In the genomic region with DNA sequence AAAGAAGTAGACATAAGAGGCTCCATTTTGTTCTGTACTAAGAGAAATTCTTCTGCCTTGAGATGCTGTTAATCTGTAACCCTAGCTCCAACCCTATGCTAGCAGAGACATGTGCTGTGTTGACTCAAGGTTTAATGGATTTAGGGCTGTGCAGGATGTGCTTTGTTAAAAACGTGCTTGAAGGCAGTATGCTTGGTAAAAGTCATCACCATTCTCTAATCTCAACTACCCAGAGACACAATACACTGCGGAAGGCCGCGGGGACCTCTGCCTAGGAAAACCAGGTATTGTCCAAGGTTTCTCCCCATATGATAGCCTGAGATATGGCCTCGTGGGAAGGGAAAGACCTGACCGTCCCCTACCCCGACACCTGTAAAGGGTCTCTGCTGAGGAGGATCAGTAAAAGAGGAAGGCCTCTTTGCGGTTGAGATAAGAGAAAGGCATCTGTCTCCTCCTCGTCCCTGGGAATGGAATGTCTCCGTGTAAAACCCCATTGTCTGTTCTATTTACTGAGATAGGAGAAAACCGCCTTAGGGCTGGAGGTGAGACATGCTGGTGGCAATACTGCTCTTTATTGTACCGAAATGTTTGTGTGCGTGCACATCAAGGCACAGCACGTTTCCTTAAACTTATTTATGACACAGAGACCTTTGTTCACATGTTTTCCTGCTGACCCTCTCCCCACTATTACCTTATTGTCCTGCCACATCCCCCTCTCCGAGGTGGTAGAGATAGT, we compare ENCODE assay signal across 8 cellular contexts. TPM values are rescaled to one million over a fixed set of nuclear protein-coding genes. Genes with fewer than 3 reads are reported as not detected.
A peak's percentile ranks its signal among the peaks of the same experiment; 100 is the strongest.
DNase-seq lines count a peak whose midpoint lies in the region; ATAC-seq and TF ChIP-seq lines count a peak whose summit lies in the region.
"Not testable (repeated sequence)": the region's sequence is repeated elsewhere in the genome, so short reads cannot be mapped to it uniquely, and the experiment has no call there.

No MANE protein-coding gene starts in this region.

- H3K27ac ChIP-seq in CD8-positive, alpha-beta memory T cell (ENCODE audit: low read depth, low read length), result not testable (repeated sequence)
- peak overlapping the region; percentile 55 for H3K27ac ChIP-seq in HUES48 (ENCODE audit: low read depth, low read length)
- peak overlapping the region; percentile 97 for H3K27ac ChIP-seq in smooth muscle cell (ENCODE audit: low read depth)

- 79% methylated on average over 15 of the region's 15 CpGs for WGBS in smooth muscle cell (ENCODE audit: low lambda C conversion rate)

- TF ChIP-seq CTCF in endothelial cell (IDR thresholded peaks at IDR 0.05; ENCODE audit: unreplicated experiment); smooth muscle cell (IDR thresholded peaks at IDR 0.05; ENCODE audit: borderline replicate concordance, insufficient read depth, poor library complexity, severe bottlenecking): not testable (repeated sequence)

- peaks cover 27% of the 10 kb centered on the region for H3K79me2 ChIP-seq in smooth muscle cell (ENCODE audit: low read depth)

- H3K9me3 Mint-ChIP-seq in CD8-positive, alpha-beta memory T cell, result peaks cover 34 to 76% (median 63%) of the 10 kb centered on the region in 5 donors
- H3K9me3 Mint-ChIP-seq in T-helper 2 cell treated with Interferon-gamma antibody and Interleukin-4, amounts not matched to agents 5 μg/mL and 100 μg/mL, for 36 hours, result peaks cover 73% of the 10 kb centered on the region
- H3K9me3 Mint-ChIP-seq in activated T-helper 17 cell treated with anti-CD3 and anti-CD28 coated beads, Interleukin-2, amount 50 U/mL, for 72 hours, result peaks cover 22% of the 10 kb centered on the region
- not testable (repeated sequence) for H3K9me3 Mint-ChIP-seq in endothelial cell (ENCODE audit: unreplicated experiment)
- H3K9me3 Mint-ChIP-seq in naive thymus-derived CD8-positive, alpha-beta T cell, result peaks cover 12 to 77% (median 50%) of the 10 kb centered on the region in 9 donors

- not testable (repeated sequence) for H3K27me3 Mint-ChIP-seq in CD8-positive, alpha-beta memory T cell; T-helper 2 cell treated with Interferon-gamma antibody and Interleukin-4, amounts not matched to agents 5 μg/mL and 100 μg/mL, for 36 hours (ENCODE audit: low read depth); activated T-helper 17 cell treated with anti-CD3 and anti-CD28 coated beads, Interleukin-2, amount 50 U/mL, for 72 hours; endothelial cell (ENCODE audit: unreplicated experiment); naive thymus-derived CD8-positive, alpha-beta T cell

- H3K9me3 ChIP-seq in CD8-positive, alpha-beta memory T cell (ENCODE audit: low read length), result peaks cover 40% of the 10 kb centered on the region
- H3K9me3 ChIP-seq in HUES48 (ENCODE audit: control insufficient read depth, insufficient read depth, low read length), result peaks cover 18% of the 10 kb centered on the region
- peaks cover 14% of the 10 kb centered on the region for H3K9me3 ChIP-seq in smooth muscle cell (replicated peaks; ENCODE audit: low read depth)

- peaks cover 11% of the 10 kb centered on the region for H3K4me1 ChIP-seq in CD8-positive, alpha-beta memory T cell (ENCODE audit: insufficient read depth, low read length)
- H3K4me1 ChIP-seq in HUES48 (ENCODE audit: control insufficient read depth, insufficient read depth, low read length), result not testable (repeated sequence)
- peaks cover 18% of the 10 kb centered on the region for H3K4me1 ChIP-seq in smooth muscle cell (ENCODE audit: low read depth)

- peaks cover 23 to 41% (median 34%) of the 10 kb centered on the region in 3 donors for H3K4me1 Mint-ChIP-seq in CD8-positive, alpha-beta memory T cell
- peaks cover 17% of the 10 kb centered on the region for H3K4me1 Mint-ChIP-seq in T-helper 2 cell treated with Interferon-gamma antibody and Interleukin-4, amounts not matched to agents 5 μg/mL and 100 μg/mL, for 36 hours (ENCODE audit: low read depth)
- not testable (repeated sequence) for H3K4me1 Mint-ChIP-seq in activated T-helper 17 cell treated with anti-CD3 and anti-CD28 coated beads, Interleukin-2, amount 50 U/mL, for 72 hours
- peaks cover 24% of the 10 kb centered on the region for H3K4me1 Mint-ChIP-seq in endothelial cell (ENCODE audit: unreplicated experiment)
- H3K4me1 Mint-ChIP-seq in naive thymus-derived CD8-positive, alpha-beta T cell, result peaks cover 17 to 35% (median 27%) of the 10 kb centered on the region in 4 donors

- not testable (repeated sequence) for H3K27me3 ChIP-seq in CD8-positive, alpha-beta memory T cell (ENCODE audit: insufficient read depth, low read length, poor library complexity, severe bottlenecking); HUES48 (ENCODE audit: control insufficient read depth, insufficient read depth, low read length); smooth muscle cell (ENCODE audit: low read depth)

- H3K9ac ChIP-seq in HUES48 (ENCODE audit: low read depth, low read length); smooth muscle cell (ENCODE audit: low read depth): not testable (repeated sequence)

- not testable (repeated sequence) for H4K20me1 ChIP-seq in smooth muscle cell (ENCODE audit: low read depth)

- not testable (repeated sequence) for H3K4me3 ChIP-seq in CD8-positive, alpha-beta memory T cell (ENCODE audit: low read length); HUES48 (ENCODE audit: low read depth, low read length)
- peak overlapping the region; percentile 96 for H3K4me3 ChIP-seq in smooth muscle cell

- not testable (repeated sequence) for DNase-seq in CD8-positive, alpha-beta memory T cell; T-helper 2 cell treated with Interferon-gamma antibody and Interleukin-4, amounts not matched to agents 5 μg/mL and 100 μg/mL, for 36 hours (ENCODE audit: low spot score); endothelial cell (ENCODE audit: low spot score); naive thymus-derived CD8-positive, alpha-beta T cell; smooth muscle cell (lab: John Stamatoyannopoulos, UW; ENCODE audit: unreplicated experiment)
- peak; percentile 7 for DNase-seq in kidney tubule cell (ENCODE audit: low spot score)

- peak overlapping the region; percentile 8 to 97 (median 89) for H3K4me3 Mint-ChIP-seq in CD8-positive, alpha-beta memory T cell
- H3K4me3 Mint-ChIP-seq in T-helper 2 cell treated with Interferon-gamma antibody and Interleukin-4, amounts not matched to agents 5 μg/mL and 100 μg/mL, for 36 hours, result peak overlapping the region; percentile 90
- peak overlapping the region; percentile 97 for H3K4me3 Mint-ChIP-seq in activated T-helper 17 cell treated with anti-CD3 and anti-CD28 coated beads, Interleukin-2, amount 50 U/mL, for 72 hours
- H3K4me3 Mint-ChIP-seq in endothelial cell (ENCODE audit: unreplicated experiment), result peak overlapping the region; percentile 99
- H3K4me3 Mint-ChIP-seq in naive thymus-derived CD8-positive, alpha-beta T cell, result peak overlapping the region in 9 of 10 donors; percentile 19 to 97 (median 89)

- H3K27ac Mint-ChIP-seq in CD8-positive, alpha-beta memory T cell, result peak overlapping the region in 3 of 8 donors; percentile 54 to 93 (median 68)
- H3K27ac Mint-ChIP-seq in T-helper 2 cell treated with Interferon-gamma antibody and Interleukin-4, amounts not matched to agents 5 μg/mL and 100 μg/mL, for 36 hours; activated T-helper 17 cell treated with anti-CD3 and anti-CD28 coated beads, Interleukin-2, amount 50 U/mL, for 72 hours; endothelial cell (ENCODE audit: unreplicated experiment): not testable (repeated sequence)
- peak overlapping the region in 4 of 10 donors; percentile 8 to 73 (median 35) for H3K27ac Mint-ChIP-seq in naive thymus-derived CD8-positive, alpha-beta T cell

- CTCF ChIA-PET in CD8-positive, alpha-beta memory T cell (lab: Charles Lee), result not testable (repeated sequence)

- not testable (repeated sequence) for H2AFZ ChIP-seq in smooth muscle cell (ENCODE audit: low read depth)

- H3K36me3 Mint-ChIP-seq in CD8-positive, alpha-beta memory T cell, result peaks cover 34 to 69% (median 65%) of the 10 kb centered on the region in 3 donors
- H3K36me3 Mint-ChIP-seq in T-helper 2 cell treated with Interferon-gamma antibody and Interleukin-4, amounts not matched to agents 5 μg/mL and 100 μg/mL, for 36 hours (ENCODE audit: low read depth), result peaks cover 83% of the 10 kb centered on the region
- peaks cover 57% of the 10 kb centered on the region for H3K36me3 Mint-ChIP-seq in activated T-helper 17 cell treated with anti-CD3 and anti-CD28 coated beads, Interleukin-2, amount 50 U/mL, for 72 hours (ENCODE audit: low read depth)
- peaks cover 50% of the 10 kb centered on the region for H3K36me3 Mint-ChIP-seq in endothelial cell (ENCODE audit: low read depth, unreplicated experiment)
- peaks cover 47 to 72% (median 52%) of the 10 kb centered on the region in 3 donors for H3K36me3 Mint-ChIP-seq in naive thymus-derived CD8-positive, alpha-beta T cell

- not testable (repeated sequence) for H3F3A ChIP-seq in smooth muscle cell (ENCODE audit: low read depth)

- H3K4me2 ChIP-seq in smooth muscle cell, result peak overlapping the region; percentile 98

- peaks cover 29% of the 10 kb centered on the region for H3K36me3 ChIP-seq in CD8-positive, alpha-beta memory T cell (ENCODE audit: insufficient read depth, low read length)
- H3K36me3 ChIP-seq in HUES48 (ENCODE audit: control insufficient read depth, insufficient read depth, low read length), result peaks cover 50% of the 10 kb centered on the region
- H3K36me3 ChIP-seq in smooth muscle cell (ENCODE audit: low read depth), result peaks cover 33% of the 10 kb centered on the region

- POLR2A ChIA-PET in CD8-positive, alpha-beta memory T cell (lab: Charles Lee), result not testable (repeated sequence)
- POLR2A ChIA-PET in naive thymus-derived CD8-positive, alpha-beta T cell (lab: Charles Lee), result interaction anchor here (1.1 kb wide), 1 partner anchor 39 kb away, joined by 3 read pairs; no protein-coding TSS in a partner anchor

- ATAC-seq in activated T-helper 17 cell treated with anti-CD3 and anti-CD28 coated beads, Interleukin-2, amount 50 U/mL, for 72 hours (replicated peaks); naive thymus-derived CD8-positive, alpha-beta T cell: not testable (repeated sequence)

RNA-seq across cellular contexts. Expression of a gene that starts 1.8 kb away (rescaled TPM):
- total RNA-seq in CD8-positive, alpha-beta memory T cell, result 10 to 100 TPM; 12.3 to 13.0 TPM
- polyA plus RNA-seq in CD8-positive, alpha-beta memory T cell, result 7.2 TPM
- total RNA-seq in activated T-helper 17 cell treated with anti-CD3 and anti-CD28 coated beads, Interleukin-2, amount 50 U/mL, for 72 hours, result 1 to 10 TPM; 7.0 to 7.7 TPM
- total RNA-seq in endothelial cell (ENCODE audit: unreplicated experiment) (12.1 TPM), smooth muscle cell (11.1 and 17.8 TPM in 2 replicates)
- total RNA-seq in naive thymus-derived CD8-positive, alpha-beta T cell, result 10 to 100 TPM; 13.4 to 13.8 TPM
- polyA plus RNA-seq in naive thymus-derived CD8-positive, alpha-beta T cell, result 1 to 10 TPM; 1.8 to 8.5 (median 3.1) TPM
- polyA plus RNA-seq in smooth muscle cell, result 5.9 and 7.9 TPM in 2 replicates

RNA-seq across cellular contexts. Expression of a gene that starts 18.4 kb away (rescaled TPM):
- total RNA-seq in CD8-positive, alpha-beta memory T cell, result 1 to 10 TPM; 7.6 to 8.8 TPM
- 9.6 TPM for polyA plus RNA-seq in CD8-positive, alpha-beta memory T cell
- total RNA-seq in activated T-helper 17 cell treated with anti-CD3 and anti-CD28 coated beads, Interleukin-2, amount 50 U/mL, for 72 hours, result 10 to 100 TPM in 1 of 2 donors, 1 to 10 TPM in 1; 5.9 to 15.2 TPM
- total RNA-seq in endothelial cell (ENCODE audit: unreplicated experiment) (13.5 TPM), smooth muscle cell (13.2 and 23.6 TPM in 2 replicates)
- total RNA-seq in naive thymus-derived CD8-positive, alpha-beta T cell, result 10 to 100 TPM; 19.9 to 20.6 TPM
- 1 to 10 TPM; 4.9 to 9.2 (median 5.9) TPM for polyA plus RNA-seq in naive thymus-derived CD8-positive, alpha-beta T cell
- polyA plus RNA-seq in smooth muscle cell, result 3.5 and 4.5 TPM in 2 replicates

RNA-seq across cellular contexts. Expression of a gene that starts 22.2 kb away (rescaled TPM):
- 10 to 100 TPM; 13.0 to 13.4 TPM for total RNA-seq in CD8-positive, alpha-beta memory T cell
- polyA plus RNA-seq in CD8-positive, alpha-beta memory T cell, result 5.8 TPM
- total RNA-seq in activated T-helper 17 cell treated with anti-CD3 and anti-CD28 coated beads, Interleukin-2, amount 50 U/mL, for 72 hours, result 10 to 100 TPM; 14.7 to 32.8 TPM
- total RNA-seq in endothelial cell (ENCODE audit: unreplicated experiment), result 10.3 TPM
- total RNA-seq in naive thymus-derived CD8-positive, alpha-beta T cell, result 10 to 100 TPM; 25.3 to 25.7 TPM
- polyA plus RNA-seq in naive thymus-derived CD8-positive, alpha-beta T cell, result 1 to 10 TPM; 2.7 to 4.2 (median 3.2) TPM
- total RNA-seq in smooth muscle cell, result 18.3 and 29.9 TPM in 2 replicates
- polyA plus RNA-seq in smooth muscle cell, result 4.2 and 6.3 TPM in 2 replicates

RNA-seq across cellular contexts. Expression of a gene that starts 39.8 kb away (rescaled TPM):
- total RNA-seq in CD8-positive, alpha-beta memory T cell, result 1 to 10 TPM; 9.0 to 10.0 TPM
- polyA plus RNA-seq in CD8-positive, alpha-beta memory T cell, result 19.4 TPM
- total RNA-seq in activated T-helper 17 cell treated with anti-CD3 and anti-CD28 coated beads, Interleukin-2, amount 50 U/mL, for 72 hours, result 10 to 100 TPM in 1 of 2 donors, 1 to 10 TPM in 1; 6.2 to 12.8 TPM
- total RNA-seq in endothelial cell (ENCODE audit: unreplicated experiment) (8.9 TPM), smooth muscle cell (3.9 and 5.2 TPM in 2 replicates)
- 10 to 100 TPM; 39.4 to 45.4 TPM for total RNA-seq in naive thymus-derived CD8-positive, alpha-beta T cell
- polyA plus RNA-seq in naive thymus-derived CD8-positive, alpha-beta T cell, result 10 to 100 TPM; 13.2 to 17.0 (median 14.3) TPM
- polyA plus RNA-seq in smooth muscle cell, result 3.0 and 3.4 TPM in 2 replicates
